18 cellular contexts compared by ENCODE assay signal in genomic region chr2:48397846-48398245, GRCh38. TPM values are rescaled to one million over a fixed set of nuclear protein-coding genes. Genes with fewer than 3 reads are reported as not detected.
A peak's percentile ranks its signal among the peaks of the same experiment; 100 is the strongest.
DNase-seq lines count a peak whose midpoint lies in the region; ATAC-seq and TF ChIP-seq lines count a peak whose summit lies in the region.
"Had no signal": no experiment of that assay in that cellular context is flagged by ENCODE, and none has a peak within 500 bp of the region (broad histone marks: within the 10 kb centered on the region; RNA-seq: fewer than 3 reads in every experiment).

No MANE protein-coding gene starts in this region.

- WGBS in right cardiac atrium, result 50% methylated on average over 5 of the region's 5 CpGs

- H3K27me3 ChIP-seq in right cardiac atrium (ENCODE audit: control insufficient read depth, insufficient read depth), result no peaks in the 10 kb centered on the region
- H3K27me3 ChIP-seq: spleen, vagina had no signal

- peak overlapping the region; percentile 79 for H3K4me3 Mint-ChIP-seq in glutamatergic neuron (ENCODE audit: unreplicated experiment)
- no peak overlapping the region for H3K4me3 Mint-ChIP-seq in activated T-helper 2 cell treated with anti-CD3 and anti-CD28 coated beads, Interferon-gamma antibody, Interleukin-2, Interleukin-4, amounts not matched to agents 10 μg/mL and 5 μg/mL and 100 μg/mL, durations not matched to agents 14 hours and 24 hours and 36 hours (ENCODE audit: low read depth)
- H3K4me3 Mint-ChIP-seq: CD8-positive, alpha-beta T cell had no signal

- peaks cover 6% of the 10 kb centered on the region for H3K4me1 ChIP-seq in right cardiac atrium (ENCODE audit: control insufficient read depth, insufficient read depth, low read length)
- H3K4me1 ChIP-seq: pancreas, vagina had no signal

- DNase-seq in right cardiac atrium (no peak), Right ventricle myocardium inferior (ENCODE audit: missing footprints) (no peak), NCI-H748 treated with DMSO at 0.1 percent for 48 hours (lab: John Stamatoyannopoulos, UW) (peak; percentile 52), glutamatergic neuron (no peak), GM13976 (ENCODE audit: low spot score) (no peak), LoVo (ENCODE audit: low spot score) (no peak)
- no peak for DNase-seq in activated T-helper 2 cell treated with anti-CD3 and anti-CD28 coated beads, Interferon-gamma antibody, Interleukin-2, Interleukin-4, amounts not matched to agents 10 μg/mL and 5 μg/mL and 100 μg/mL, durations not matched to agents 14 hours and 24 hours and 36 hours (ENCODE audit: low spot score)
- DNase-seq: activated CD4-positive, alpha-beta T cell treated with anti-CD3 and anti-CD28 coated beads, Interleukin-2, amount 50 U/mL, for 4 hours; CD8-positive, alpha-beta T cell; cortex of kidney; NCI-H226; pancreas; spleen; stimulated activated naive CD4-positive, alpha-beta T cell treated with Interleukin-2 at 50 U/mL for 16 hours had no signal

- intact Hi-C loops in right cardiac atrium (cut with DNase I), result no loop called here
- intact Hi-C loops in Right ventricle myocardium inferior (cut with DNase I), result no loop called here
- intact Hi-C loops in activated T-helper 2 cell treated with anti-CD3 and anti-CD28 coated beads, Interferon-gamma antibody, Interleukin-2, Interleukin-4, amounts not matched to agents 10 μg/mL and 5 μg/mL and 100 μg/mL, durations not matched to agents 14 hours and 24 hours and 36 hours (cut with micrococcal nuclease), result no loop called here

- peak overlapping the region; percentile 13 for H3K4me3 ChIP-seq in right cardiac atrium (ENCODE audit: low read length)
- H3K4me3 ChIP-seq: HAP-1, pancreas, spleen, vagina had no signal

- H3K27ac ChIP-seq in right cardiac atrium (ENCODE audit: low read length), result no peak overlapping the region
- peak overlapping the region; percentile 70 for H3K27ac ChIP-seq in temporal lobe (ENCODE audit: low read depth, low read length)
- H3K27ac ChIP-seq: pancreas, spleen, vagina had no signal

- H3K9me3 Mint-ChIP-seq in glutamatergic neuron (ENCODE audit: unreplicated experiment), result peaks cover 2% of the 10 kb centered on the region
- H3K9me3 Mint-ChIP-seq in activated T-helper 2 cell treated with anti-CD3 and anti-CD28 coated beads, Interferon-gamma antibody, Interleukin-2, Interleukin-4, amounts not matched to agents 10 μg/mL and 5 μg/mL and 100 μg/mL, durations not matched to agents 14 hours and 24 hours and 36 hours, result no peaks in the 10 kb centered on the region
- H3K9me3 Mint-ChIP-seq: CD8-positive, alpha-beta T cell had no signal

- no peaks in the 10 kb centered on the region for H3K27me3 Mint-ChIP-seq in glutamatergic neuron (ENCODE audit: unreplicated experiment)
- peaks cover 5% of the 10 kb centered on the region for H3K27me3 Mint-ChIP-seq in activated T-helper 2 cell treated with anti-CD3 and anti-CD28 coated beads, Interferon-gamma antibody, Interleukin-2, Interleukin-4, amounts not matched to agents 10 μg/mL and 5 μg/mL and 100 μg/mL, durations not matched to agents 14 hours and 24 hours and 36 hours (ENCODE audit: low read depth)

- peak overlapping the region; percentile 99 for H3K27ac Mint-ChIP-seq in glutamatergic neuron (ENCODE audit: unreplicated experiment)
- H3K27ac Mint-ChIP-seq in activated T-helper 2 cell treated with anti-CD3 and anti-CD28 coated beads, Interferon-gamma antibody, Interleukin-2, Interleukin-4, amounts not matched to agents 10 μg/mL and 5 μg/mL and 100 μg/mL, durations not matched to agents 14 hours and 24 hours and 36 hours, result no peak overlapping the region
- H3K27ac Mint-ChIP-seq: CD8-positive, alpha-beta T cell had no signal

- H3K9me3 ChIP-seq in right cardiac atrium (ENCODE audit: control insufficient read depth, low read length), result no peaks in the 10 kb centered on the region
- H3K9me3 ChIP-seq: HAP-1, pancreas, spleen, vagina had no signal

- H3K36me3 Mint-ChIP-seq in glutamatergic neuron (ENCODE audit: unreplicated experiment), result no peaks in the 10 kb centered on the region
- no peaks in the 10 kb centered on the region for H3K36me3 Mint-ChIP-seq in activated T-helper 2 cell treated with anti-CD3 and anti-CD28 coated beads, Interferon-gamma antibody, Interleukin-2, Interleukin-4, amounts not matched to agents 10 μg/mL and 5 μg/mL and 100 μg/mL, durations not matched to agents 14 hours and 24 hours and 36 hours (ENCODE audit: low read depth)
- H3K36me3 Mint-ChIP-seq: CD8-positive, alpha-beta T cell had no signal

- TF ChIP-seq CTCF in glutamatergic neuron (IDR thresholded peaks at IDR 0.05; ENCODE audit: partially characterized antibody, unreplicated experiment) (no peak), GM13976 (IDR thresholded peaks at IDR 0.05; ENCODE audit: borderline replicate concordance, control extremely low read depth, extremely low read depth, insufficient read depth, missing control alignments) (no peak)

- H3K4me1 Mint-ChIP-seq in glutamatergic neuron (ENCODE audit: low read depth, unreplicated experiment), result peaks cover 33% of the 10 kb centered on the region
- H3K4me1 Mint-ChIP-seq in activated T-helper 2 cell treated with anti-CD3 and anti-CD28 coated beads, Interferon-gamma antibody, Interleukin-2, Interleukin-4, amounts not matched to agents 10 μg/mL and 5 μg/mL and 100 μg/mL, durations not matched to agents 14 hours and 24 hours and 36 hours (ENCODE audit: low read depth), result peaks cover 9% of the 10 kb centered on the region

- ATAC-seq in right cardiac atrium, result peak; percentile 81 to 88
- ATAC-seq in Right ventricle myocardium inferior, result no peak
- ATAC-seq: CD8-positive, alpha-beta T cell; esophagus mucosa; pancreas had no signal

- in situ Hi-C loops in GM13976 (cut with MboI; ENCODE audit: low sequenced_read_pairs, unreplicated experiment), result no loop called here

RNA-seq across cellular contexts. Expression of gene PPP1R21, which starts 42.7 kb away (rescaled TPM):
- total RNA-seq in right cardiac atrium (10 to 100 TPM; 12.3 to 17.0 (median 16.0) TPM), Right ventricle myocardium inferior (9.5 TPM), glutamatergic neuron (ENCODE audit: unreplicated experiment) (55.3 TPM), temporal lobe (48.7 TPM)
- 19.6 TPM for polyA plus RNA-seq in right cardiac atrium
- 22.8 and 23.4 TPM in 2 replicates for total RNA-seq in activated T-helper 2 cell treated with anti-CD3 and anti-CD28 coated beads, Interferon-gamma antibody, Interleukin-2, Interleukin-4, amounts not matched to agents 10 μg/mL and 5 μg/mL and 100 μg/mL, durations not matched to agents 14 hours and 24 hours and 36 hours
